Comparison of ENCODE assay signal across 1 cellular context in genomic region chr12:124917135-124917840, GRCh38.
TF ChIP-seq lines count a peak whose summit lies in the region.

No MANE protein-coding gene starts in this region.

TF ChIP-seq in GM12878, 131 proteins besides CTCF, POLR2A, EP300 and RAD21 (continued from another document):
- TF ChIP-seq IRF3 (IDR thresholded peaks at IDR 0.05) (peak; percentile 44; the same call in 1 of the 2 replicates), CHD2 (IDR thresholded peaks at IDR 0.05; ENCODE audit: borderline replicate concordance, low read depth, low read length) (peak; percentile 94), BCL11A (IDR thresholded peaks at IDR 0.05; ENCODE audit: low read depth, low read length) (peak; percentile 66; the same call in 1 of the 2 replicates), RFX5 (IDR thresholded peaks at IDR 0.05; ENCODE audit: low read depth, low read length) (peak; percentile 97), STAT1 (conservative IDR thresholded peaks at IDR 0.05) (no peak), IKZF2 (IDR thresholded peaks at IDR 0.05) (peak; percentile 95 to 97), SRF (IDR thresholded peaks at IDR 0.05; ENCODE audit: low read depth in 2 of 2, low read length in 2 of 2) (peak in 1 of 2 experiments; percentile 82; a peak in 2 of 4 replicates), MEF2A (IDR thresholded peaks at IDR 0.05; ENCODE audit: insufficient read depth, low read depth, low read length) (peak; percentile 86), NR2C1 (IDR thresholded peaks at IDR 0.05) (peak; percentile 54), PAX8 (IDR thresholded peaks at IDR 0.05) (no peak), ELK1 (IDR thresholded peaks at IDR 0.05; ENCODE audit: low read depth, low read length) (no peak; the same call in none of the 2 replicates), YY1 (IDR thresholded peaks at IDR 0.05; ENCODE audit: low read depth, low read length) (peak; percentile 86), BCL3 (IDR thresholded peaks at IDR 0.05; ENCODE audit: borderline replicate concordance, insufficient read depth, low read depth, low read length, poor library complexity, severe bottlenecking) (peak; percentile 86), HSF1 (IDR thresholded peaks at IDR 0.05; ENCODE audit: low read depth, low read length) (peak; percentile 73), MXI1 (IDR thresholded peaks at IDR 0.05; ENCODE audit: low read depth, low read length) (peak; percentile 65; the same call in 1 of the 2 replicates), RB1 (IDR thresholded peaks at IDR 0.05; ENCODE audit: borderline replicate concordance) (no peak; the same call in 1 of the 2 replicates), CBX3 (IDR thresholded peaks at IDR 0.05; ENCODE audit: borderline replicate concordance, low read depth) (no peak)
